ENCODE assay signal across 22 cellular contexts in the genomic region with DNA sequence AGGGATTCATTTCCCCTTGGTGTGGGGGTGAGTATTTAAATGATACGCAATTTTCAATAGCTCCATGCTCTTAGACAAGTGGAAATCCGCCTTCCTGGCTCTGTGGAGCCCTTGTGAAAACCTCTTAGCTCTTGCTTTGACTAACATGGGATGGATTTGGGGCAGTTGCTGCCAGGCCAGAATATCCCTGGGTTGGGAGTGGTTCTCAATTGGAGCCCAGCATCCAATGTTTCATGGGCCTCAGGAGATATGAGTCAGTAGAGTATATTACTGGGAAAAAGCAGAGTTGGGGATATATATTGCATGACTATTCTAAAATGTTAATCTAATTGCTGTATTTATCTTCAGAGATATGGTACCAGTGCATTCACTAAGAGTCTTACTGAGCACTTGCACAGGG.
"Had no signal": no experiment of that assay in that cellular context is flagged by ENCODE, and none has a peak within 500 bp of the region (broad histone marks: within the 10 kb centered on the region; RNA-seq: fewer than 3 reads in every experiment).

No MANE protein-coding gene starts in this region.

- H3K4me1 ChIP-seq: adrenal gland, neural progenitor cell had no signal

- H3K9me3 Mint-ChIP-seq: activated CD4-positive, alpha-beta memory T cell treated with anti-CD3 and anti-CD28 coated beads, Interleukin-2, amount 10 ng/mL, durations not matched to agents 7 days and 5 days; activated naive CD4-positive, alpha-beta T cell treated with anti-CD3 and anti-CD28 coated beads, Interleukin-2, amount 50 U/mL, for 24 hours; central memory CD8-positive, alpha-beta T cell; effector memory CD8-positive, alpha-beta T cell; naive thymus-derived CD8-positive, alpha-beta T cell; stimulated activated naive CD8-positive, alpha-beta T cell treated with anti-CD3 and anti-CD28 coated beads, Interleukin-15, Interleukin-2, amounts not matched to agents 100 ng/mL and 50 ng/mL, for 24 hours had no signal

- H3K9ac ChIP-seq: neural progenitor cell had no signal

- H3K4me3 Mint-ChIP-seq: activated CD4-positive, alpha-beta memory T cell treated with anti-CD3 and anti-CD28 coated beads, Interleukin-2, amount 10 ng/mL, durations not matched to agents 7 days and 5 days; activated CD4-positive, alpha-beta T cell treated with anti-CD3 and anti-CD28 coated beads, Interleukin-2, amount 10 ng/mL, durations not matched to agents 24 days and 14 days; activated naive CD4-positive, alpha-beta T cell treated with anti-CD3 and anti-CD28 coated beads, Interleukin-2, amount 50 U/mL, for 24 hours; central memory CD8-positive, alpha-beta T cell; effector memory CD8-positive, alpha-beta T cell; naive thymus-derived CD8-positive, alpha-beta T cell; neural progenitor cell; stimulated activated naive CD8-positive, alpha-beta T cell treated with anti-CD3 and anti-CD28 coated beads, Interleukin-15, Interleukin-2, amounts not matched to agents 100 ng/mL and 50 ng/mL, for 24 hours; T-helper 17 cell had no signal

- ATAC-seq: effector memory CD8-positive, alpha-beta T cell; foreskin keratinocyte; left lobe of liver; lower lobe of right lung; naive thymus-derived CD8-positive, alpha-beta T cell; T-helper 17 cell had no signal

- H3K4me2 ChIP-seq: neural progenitor cell had no signal

- H3K4me1 Mint-ChIP-seq: activated CD4-positive, alpha-beta memory T cell treated with anti-CD3 and anti-CD28 coated beads, Interleukin-2, amount 10 ng/mL, durations not matched to agents 7 days and 5 days; central memory CD8-positive, alpha-beta T cell had no signal

- H3K27ac ChIP-seq: adrenal gland, dorsolateral prefrontal cortex, esophagus squamous epithelium, foreskin keratinocyte, lower lobe of right lung, neural progenitor cell, prostate gland, tibial artery had no signal

- H3K4me3 ChIP-seq: adrenal gland, dorsolateral prefrontal cortex, esophagus squamous epithelium, lower lobe of right lung, neural progenitor cell, prostate gland, tibial artery had no signal

- DNase-seq: activated CD4-positive, alpha-beta memory T cell treated with anti-CD3 and anti-CD28 coated beads, Interleukin-2, amount 10 ng/mL, durations not matched to agents 7 days and 5 days; activated CD4-positive, alpha-beta T cell treated with anti-CD3 and anti-CD28 coated beads, Interleukin-2, amount 10 ng/mL, durations not matched to agents 24 days and 14 days; activated gamma-delta T cell treated with Interleukin-2 at 50 U/mL for 16 hours; activated T-cell treated with anti-CD3 and anti-CD28 coated beads for 4 hours; adrenal gland; dorsolateral prefrontal cortex; effector memory CD8-positive, alpha-beta T cell; esophagus squamous epithelium; foreskin keratinocyte; kidney; lower lobe of right lung; naive thymus-derived CD8-positive, alpha-beta T cell; stimulated activated CD4-positive, alpha-beta T cell treated with anti-CD3 and anti-CD28 coated beads, Interleukin-4, amount 100 ng/mL, for 24 hours; SW 1271; T-helper 17 cell; tibial artery had no signal

- H3K27me3 ChIP-seq: adrenal gland, dorsolateral prefrontal cortex, esophagus squamous epithelium, foreskin keratinocyte, neural progenitor cell, tibial artery had no signal

- H3K36me3 ChIP-seq: neural progenitor cell, prostate gland had no signal

- H3K27ac Mint-ChIP-seq: activated CD4-positive, alpha-beta memory T cell treated with anti-CD3 and anti-CD28 coated beads, Interleukin-2, amount 10 ng/mL, durations not matched to agents 7 days and 5 days; activated CD4-positive, alpha-beta T cell treated with anti-CD3 and anti-CD28 coated beads, Interleukin-2, amount 10 ng/mL, durations not matched to agents 24 days and 14 days; neural progenitor cell; stimulated activated naive CD8-positive, alpha-beta T cell treated with anti-CD3 and anti-CD28 coated beads, Interleukin-15, Interleukin-2, amounts not matched to agents 100 ng/mL and 50 ng/mL, for 24 hours; T-helper 17 cell had no signal

- H3K27me3 Mint-ChIP-seq: activated CD4-positive, alpha-beta memory T cell treated with anti-CD3 and anti-CD28 coated beads, Interleukin-2, amount 10 ng/mL, durations not matched to agents 7 days and 5 days; activated CD4-positive, alpha-beta T cell treated with anti-CD3 and anti-CD28 coated beads, Interleukin-2, amount 10 ng/mL, durations not matched to agents 24 days and 14 days; activated naive CD4-positive, alpha-beta T cell treated with anti-CD3 and anti-CD28 coated beads, Interleukin-2, amount 50 U/mL, for 24 hours; central memory CD8-positive, alpha-beta T cell; effector memory CD8-positive, alpha-beta T cell; naive thymus-derived CD8-positive, alpha-beta T cell; stimulated activated naive CD8-positive, alpha-beta T cell treated with anti-CD3 and anti-CD28 coated beads, Interleukin-15, Interleukin-2, amounts not matched to agents 100 ng/mL and 50 ng/mL, for 24 hours; T-helper 17 cell had no signal

- H3K9me3 ChIP-seq: adrenal gland, esophagus squamous epithelium, lower lobe of right lung, prostate gland, tibial artery had no signal

- H2AFZ ChIP-seq: neural progenitor cell had no signal
